1 cellular context compared by ENCODE assay signal in genomic region chr16:88519938-88520653, GRCh38.
TF ChIP-seq lines count a peak whose summit lies in the region.

No MANE protein-coding gene starts in this region.

TF ChIP-seq in HepG2, 621 proteins besides CTCF, POLR2A, EP300 and RAD21:
- no peak for TF ChIP-seq MED8 (CRISPR knock-in tag; IDR thresholded peaks at IDR 0.05; ENCODE audit: insufficient replicate concordance)
- TF ChIP-seq ZSCAN12 (CRISPR knock-in tag; IDR thresholded peaks at IDR 0.05) = no peak
- 0 out of 2 replicates have a peak, but pooled peaks have one; percentile 14 for TF ChIP-seq LCORL (IDR thresholded peaks at IDR 0.05)
- TF ChIP-seq LCORL (CRISPR knock-in tag; IDR thresholded peaks at IDR 0.05) = no peak
